1 cellular context compared by ENCODE assay signal in the genomic region with DNA sequence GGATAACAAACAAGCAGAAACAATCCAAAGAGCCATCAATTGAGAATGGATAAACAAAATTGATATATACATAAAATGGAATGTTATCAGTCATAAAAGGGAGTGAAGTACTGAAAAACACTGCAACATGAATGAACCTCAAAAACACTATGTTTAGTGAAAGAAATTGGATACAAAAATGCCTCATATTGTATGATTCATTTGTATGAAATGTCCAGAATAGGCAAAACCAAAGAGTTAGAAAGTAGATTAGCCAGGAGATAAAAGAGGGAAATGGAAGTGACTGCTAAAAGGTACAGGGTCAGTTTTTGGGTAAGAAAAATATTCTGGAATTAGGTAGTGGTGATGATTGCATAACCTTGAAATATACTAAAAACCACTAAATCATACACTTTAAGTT.
TF ChIP-seq lines count a peak whose summit lies in the region.

No MANE protein-coding gene starts in this region.

TF ChIP-seq in SK-N-SH treated with all-trans-retinoic acid at 6 μM for 48 hours, 23 proteins besides CTCF, POLR2A, EP300 and RAD21 (continued from another document):
- no peak for TF ChIP-seq ZNF8 (CRISPR knock-in tag; IDR thresholded peaks at IDR 0.05)
- TF ChIP-seq BACH2 (CRISPR knock-in tag; IDR thresholded peaks at IDR 0.05; ENCODE audit: borderline replicate concordance), result no peak
- no peak for TF ChIP-seq ISL1 (CRISPR knock-in tag; IDR thresholded peaks at IDR 0.05)
- TF ChIP-seq, protein P1, sequence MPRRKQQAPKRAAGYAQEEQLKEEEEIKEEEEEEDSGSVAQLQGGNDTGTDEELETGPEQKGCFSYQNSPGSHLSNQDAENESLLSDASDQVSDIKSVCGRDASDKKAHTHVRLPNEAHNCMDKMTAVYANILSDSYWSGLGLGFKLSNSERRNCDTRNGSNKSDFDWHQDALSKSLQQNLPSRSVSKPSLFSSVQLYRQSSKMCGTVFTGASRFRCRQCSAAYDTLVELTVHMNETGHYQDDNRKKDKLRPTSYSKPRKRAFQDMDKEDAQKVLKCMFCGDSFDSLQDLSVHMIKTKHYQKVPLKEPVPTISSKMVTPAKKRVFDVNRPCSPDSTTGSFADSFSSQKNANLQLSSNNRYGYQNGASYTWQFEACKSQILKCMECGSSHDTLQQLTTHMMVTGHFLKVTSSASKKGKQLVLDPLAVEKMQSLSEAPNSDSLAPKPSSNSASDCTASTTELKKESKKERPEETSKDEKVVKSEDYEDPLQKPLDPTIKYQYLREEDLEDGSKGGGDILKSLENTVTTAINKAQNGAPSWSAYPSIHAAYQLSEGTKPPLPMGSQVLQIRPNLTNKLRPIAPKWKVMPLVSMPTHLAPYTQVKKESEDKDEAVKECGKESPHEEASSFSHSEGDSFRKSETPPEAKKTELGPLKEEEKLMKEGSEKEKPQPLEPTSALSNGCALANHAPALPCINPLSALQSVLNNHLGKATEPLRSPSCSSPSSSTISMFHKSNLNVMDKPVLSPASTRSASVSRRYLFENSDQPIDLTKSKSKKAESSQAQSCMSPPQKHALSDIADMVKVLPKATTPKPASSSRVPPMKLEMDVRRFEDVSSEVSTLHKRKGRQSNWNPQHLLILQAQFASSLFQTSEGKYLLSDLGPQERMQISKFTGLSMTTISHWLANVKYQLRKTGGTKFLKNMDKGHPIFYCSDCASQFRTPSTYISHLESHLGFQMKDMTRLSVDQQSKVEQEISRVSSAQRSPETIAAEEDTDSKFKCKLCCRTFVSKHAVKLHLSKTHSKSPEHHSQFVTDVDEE (CRISPR knock-in tag; IDR thresholded peaks at IDR 0.05), result no peak
- TF ChIP-seq OSR1 (CRISPR knock-in tag; IDR thresholded peaks at IDR 0.05), result no peak
- TF ChIP-seq ZNF70 (CRISPR knock-in tag; IDR thresholded peaks at IDR 0.05), result no peak
- TF ChIP-seq CSDC2 (CRISPR knock-in tag; IDR thresholded peaks at IDR 0.05), result no peak
